ENCODE assay signal across 32 cellular contexts in genomic region chr21:46071082-46071481, GRCh38. TPM values are rescaled to one million over a fixed set of nuclear protein-coding genes. Genes with fewer than 3 reads are reported as not detected.
DNase-seq lines count a peak whose midpoint lies in the region; ATAC-seq and TF ChIP-seq lines count a peak whose summit lies in the region.
"Had no signal": no experiment of that assay in that cellular context is flagged by ENCODE, and none has a peak within 500 bp of the region (broad histone marks: within the 10 kb centered on the region; RNA-seq: fewer than 3 reads in every experiment).

No MANE protein-coding gene starts in this region.

- TF ChIP-seq POLR2A in Peyer's patch (IDR thresholded peaks at IDR 0.05) (no peak), spleen (IDR thresholded peaks at IDR 0.05) (no peak), thyroid gland (IDR thresholded peaks at IDR 0.05) (no peak)

- TF ChIP-seq CTCF in Peyer's patch (IDR thresholded peaks at IDR 0.05) (no peak), lower lobe of right lung (IDR thresholded peaks at IDR 0.05) (no peak), spleen (IDR thresholded peaks at IDR 0.05 in 8 of 11, conservative IDR thresholded peaks at IDR 0.05 in 3 of 11) (no peak), thyroid gland (IDR thresholded peaks at IDR 0.05) (no peak), CD14-positive monocyte (IDR thresholded peaks at IDR 0.05) (no peak)

- DNase-seq in H7 (peak; percentile 25), Peyer's patch (peak in 2 of 3 donors; percentile 27 to 34), lower lobe of right lung (peak; percentile 25), spleen (peak; percentile 27), thyroid gland (no peak), kidney glomerular epithelial cell (lab: John Stamatoyannopoulos, UW) (no peak), CD14-positive monocyte (ENCODE audit: low spot score) (no peak)
- DNase-seq: activated CD4-positive, alpha-beta T cell treated with anti-CD3 and anti-CD28 coated beads for 4 hours; activated CD8-positive, alpha-beta T cell treated with anti-CD3 and anti-CD28 coated beads, Interleukin-2, amount 10 ng/mL, durations not matched to agents 7 days and 5 days; activated T-cell treated with anti-CD3 and anti-CD28 coated beads for 4 hours; Calu3; central memory CD4-positive, alpha-beta T cell; DND-41; esophagus squamous epithelium; foreskin keratinocyte; MV-4-11; NCI-H1436 treated with DMSO at 0.1 percent for 48 hours; NCI-H2081 treated with DMSO at 0.1 percent for 48 hours; NCI-H345; NCI-H69; SIG-M5; stimulated activated CD4-positive, alpha-beta T cell treated with anti-CD3 and anti-CD28 coated beads, Interleukin-4, amount 100 ng/mL, for 1 hour had no signal

- H3K27me3 Mint-ChIP-seq in CD14-positive monocyte (ENCODE audit: low read depth in 3 of 3): peaks cover 4 to 10% (median 8%) of the 10 kb centered on the region in 3 donors

- no peak overlapping the region for H3K4me3 Mint-ChIP-seq in CD14-positive monocyte
- H3K4me3 Mint-ChIP-seq: activated CD8-positive, alpha-beta T cell treated with anti-CD3 and anti-CD28 coated beads, Interleukin-2, amount 10 ng/mL, durations not matched to agents 7 days and 5 days; dendritic cell treated with granulocyte-macrophage colony-stimulating factor and Interleukin-4, amounts not matched to agents 40 ng/mL and 50 ng/mL, for 4 days; IgD-negative memory B cell; T-helper 2 cell treated with Interferon-gamma antibody and Interleukin-4, amounts not matched to agents 5 μg/mL and 100 μg/mL, for 36 hours had no signal

- WGBS in spleen, 5 donors: 78 to 89% (median 83%) methylated on average over 13 of the region's 13 CpGs
- WGBS in thyroid gland, 2 donors: 83 to 91% methylated on average over 11 to 13 of the region's 13 CpGs

- ATAC-seq in lower lobe of right lung: no peak
- ATAC-seq: activated CD8-positive, alpha-beta T cell treated with anti-CD3 and anti-CD28 coated beads, Interleukin-2, amount 10 ng/mL, durations not matched to agents 7 days and 5 days; foreskin keratinocyte; HCT116; heart left ventricle; right cardiac atrium had no signal

- H3K36me3 ChIP-seq in H7 (replicated peaks; ENCODE audit: control insufficient read depth, insufficient read depth, low read length) (no peaks in the 10 kb centered on the region), Peyer's patch (no peaks in the 10 kb centered on the region), lower lobe of right lung (no peaks in the 10 kb centered on the region), spleen (no peaks in the 10 kb centered on the region), thyroid gland (no peaks in the 10 kb centered on the region)
- H3K36me3 ChIP-seq: esophagus squamous epithelium, heart left ventricle, tibial artery had no signal

- no peak overlapping the region for H3K27ac Mint-ChIP-seq in CD14-positive monocyte
- H3K27ac Mint-ChIP-seq: activated CD8-positive, alpha-beta T cell treated with anti-CD3 and anti-CD28 coated beads, Interleukin-2, amount 10 ng/mL, durations not matched to agents 7 days and 5 days; activated T-helper 2 cell treated with anti-CD3 and anti-CD28 coated beads, Interferon-gamma antibody, Interleukin-2, Interleukin-4, amounts not matched to agents 10 μg/mL and 5 μg/mL and 100 μg/mL, durations not matched to agents 14 hours and 24 hours and 36 hours; dendritic cell treated with granulocyte-macrophage colony-stimulating factor and Interleukin-4, amounts not matched to agents 40 ng/mL and 50 ng/mL, for 4 days; IgD-negative memory B cell; T-helper 2 cell treated with Interferon-gamma antibody and Interleukin-4, amounts not matched to agents 5 μg/mL and 100 μg/mL, for 36 hours had no signal

- intact Hi-C loops in lower lobe of right lung (cut with DNase I) (no loop called here), spleen (cut with DNase I; ENCODE audit: low total_unique reads) (no loop called here), thyroid gland (cut with DNase I) (no loop called here), CD14-positive monocyte (cut with micrococcal nuclease) (no loop called here)

- H3K4me3 ChIP-seq in H7 (ENCODE audit: insufficient read depth, low read depth, low read length) (no peak overlapping the region), Peyer's patch (no peak overlapping the region), lower lobe of right lung (no peak overlapping the region), spleen (no peak overlapping the region), thyroid gland (replicated peaks in 1 of 3) (no peak overlapping the region)
- H3K4me3 ChIP-seq: esophagus squamous epithelium, heart left ventricle, tibial artery had no signal

- H3K4me1 ChIP-seq in Peyer's patch (peaks cover 0 to 16% (median 0%) of the 10 kb centered on the region in 4 donors), lower lobe of right lung (peaks cover 17% of the 10 kb centered on the region), spleen (peaks cover 0 to 12% (median 4%) of the 10 kb centered on the region in 6 donors), thyroid gland (peaks cover 2 to 15% of the 10 kb centered on the region in 2 donors)
- H3K4me1 ChIP-seq: foreskin keratinocyte, parathyroid adenoma had no signal

- H3K4me1 Mint-ChIP-seq in CD14-positive monocyte: no peaks in the 10 kb centered on the region
- H3K4me1 Mint-ChIP-seq: IgD-negative memory B cell had no signal

- H3K27ac ChIP-seq in Peyer's patch (no peak overlapping the region), lower lobe of right lung (no peak overlapping the region), spleen (no peak overlapping the region), thyroid gland (no peak overlapping the region)
- H3K27ac ChIP-seq: esophagus squamous epithelium, foreskin keratinocyte, heart left ventricle, parathyroid adenoma, tibial artery had no signal

- H3K36me3 Mint-ChIP-seq in CD14-positive monocyte: no peaks in the 10 kb centered on the region
- H3K36me3 Mint-ChIP-seq: IgD-negative memory B cell had no signal

- H3K9me3 ChIP-seq in Peyer's patch (no peaks in the 10 kb centered on the region), lower lobe of right lung (no peaks in the 10 kb centered on the region), spleen (no peaks in the 10 kb centered on the region), thyroid gland (no peaks in the 10 kb centered on the region)
- H3K9me3 ChIP-seq: esophagus squamous epithelium, heart left ventricle, tibial artery had no signal

- H3K9me3 Mint-ChIP-seq in CD14-positive monocyte: peaks cover 3 to 19% (median 8%) of the 10 kb centered on the region in 7 donors

- H3K27me3 ChIP-seq in H7 (ENCODE audit: control insufficient read depth, insufficient read depth, low read length): no peaks in the 10 kb centered on the region
- no peaks in the 10 kb centered on the region for H3K27me3 ChIP-seq in Peyer's patch
- peaks cover 15% of the 10 kb centered on the region for H3K27me3 ChIP-seq in lower lobe of right lung (ENCODE audit: low read depth)
- peaks cover 0 to 14% (median 0%) of the 10 kb centered on the region in 7 donors for H3K27me3 ChIP-seq in spleen (replicated peaks in 1 of 7)
- no peaks in the 10 kb centered on the region for H3K27me3 ChIP-seq in thyroid gland
- H3K27me3 ChIP-seq: tibial artery had no signal

RNA-seq across cellular contexts. Expression of gene COL6A2, which starts 26.8 kb away (rescaled TPM):
- total RNA-seq in H7 (2014; rRNA removed; shearing (Covaris generic)): 127 and 143 TPM in 2 replicates
- total RNA-seq in Peyer's patch (1,000 to 10,000 TPM in 1 of 4 donors, 100 to 1,000 TPM in 2, 10 to 100 TPM in 1; 59.9 to 1,087 (median 166) TPM), lower lobe of right lung (227 TPM), spleen (100 to 1,000 TPM; 105 to 259 (median 198) TPM), thyroid gland (100 to 1,000 TPM in 3 of 4 donors, 10 to 100 TPM in 1; 79.4 to 191 (median 172) TPM)
- polyA plus RNA-seq in spleen (100 to 1,000 TPM; 101 to 244 (median 110) TPM), CD14-positive monocyte (not detected)
- polyA plus RNA-seq: neural cell had no signal

Comparison
In these comparisons a context has a peak if more than half of its experiments do, and no peak if none do; other contexts are left out.
1. DNase-seq: peak in H7 (single experiment), Peyer's patch (2 of 3), lower lobe of right lung (single experiment) and spleen (single experiment); none in thyroid gland (0 of 2), kidney glomerular epithelial cell (single experiment) and CD14-positive monocyte (single experiment).